In genomic region chr3:50327129-50327528, GRCh38 we compare ENCODE assay signal across 8 cellular contexts. TPM values are rescaled to one million over a fixed set of nuclear protein-coding genes. Genes with fewer than 3 reads are reported as not detected.
DNase-seq lines count a peak whose midpoint lies in the region; ATAC-seq, FAIRE-seq and TF ChIP-seq lines count a peak whose summit lies in the region.

No MANE protein-coding gene starts in this region.

- ATAC-seq in CD8-positive, alpha-beta T cell: no peak
- ATAC-seq in PC-3: no peak
- no peak for ATAC-seq in pancreas
- no peak for ATAC-seq in HG03025 (IDR thresholded peaks at IDR 0.05; ENCODE audit: low FRiP score, unreplicated experiment)
- ATAC-seq in HG03442 (IDR thresholded peaks at IDR 0.05; ENCODE audit: unreplicated experiment): no peak

- CTCF ChIA-PET in CD8-positive, alpha-beta T cell (lab: Charles Lee): interaction anchor here (1.3 to 1.7 kb wide), 5 partner anchors 8 to 81 kb away, joined by 3 to 6 read pairs (median 5); partner anchors contain the start of genes HYAL3 and NAA80
- CTCF ChIA-PET in PC-3 (lab: Charles Lee): interaction anchor here (0.6 to 1.0 kb wide), 3 partner anchors 10 to 973 kb away, joined by 3 to 8 read pairs (median 4); no protein-coding TSS in a partner anchor

- H3K9me2 ChIP-seq in PC-3 (replicated peaks; ENCODE audit: low read length): no peaks in the 10 kb centered on the region

- H3K4me1 ChIP-seq in CD8-positive, alpha-beta T cell (ENCODE audit: insufficient read depth, low read length): peaks cover 25% of the 10 kb centered on the region
- H3K4me1 ChIP-seq in PC-3 (ENCODE audit: insufficient read depth, low read length): peaks cover 10% of the 10 kb centered on the region; the same call in 1 of the 2 replicates
- H3K4me1 ChIP-seq in pancreas: peaks cover 8 to 19% (median 12%) of the 10 kb centered on the region in 3 donors

- H3K27me3 Mint-ChIP-seq in CD8-positive, alpha-beta T cell (ENCODE audit: low read depth): no peaks in the 10 kb centered on the region

- POLR2A ChIA-PET in CD8-positive, alpha-beta T cell (lab: Charles Lee): interaction anchor here (0.8 to 3.6 kb wide), 7 partner anchors 10 to 28 kb away, joined by 3 to 44 read pairs (median 5); partner anchors contain the start of genes HYAL3, NAA80 and RASSF1
- POLR2A ChIA-PET in PC-3 (lab: Charles Lee; ENCODE audit: unreplicated experiment): interaction anchor here (1.7 kb wide), 1 partner anchor 10 kb away, joined by 14 read pairs; no protein-coding TSS in a partner anchor

- peak overlapping the region; percentile 89 for H3K4me3 ChIP-seq in CD8-positive, alpha-beta T cell (ENCODE audit: low read depth, low read length)
- peak overlapping the region; percentile 96 for H3K4me3 ChIP-seq in PC-3 (ENCODE audit: low read length)
- H3K4me3 ChIP-seq in epithelial cell of proximal tubule (ENCODE audit: low read depth, low read length): peak overlapping the region; percentile 98
- peak overlapping the region; percentile 87 to 100 (median 94) for H3K4me3 ChIP-seq in pancreas

- H3F3A ChIP-seq in PC-3 (ENCODE audit: low read length, unreplicated experiment): no peaks in the 10 kb centered on the region

- peak overlapping the region; percentile 80 for H3K27ac ChIP-seq in CD8-positive, alpha-beta T cell (ENCODE audit: low read depth, low read length)
- no peak overlapping the region for H3K27ac ChIP-seq in PC-3 (ENCODE audit: low read length)
- H3K27ac ChIP-seq in pancreas: peak overlapping the region in 1 of 4 donors; percentile 23

- peaks cover 31% of the 10 kb centered on the region for H3K36me3 ChIP-seq in CD8-positive, alpha-beta T cell (ENCODE audit: insufficient read depth, low read length)
- H3K36me3 ChIP-seq in PC-3 (ENCODE audit: low read depth, low read length) (peaks cover 24% of the 10 kb centered on the region; the same call in 1 of the 2 replicates), pancreas (peaks cover 8 to 31% (median 22%) of the 10 kb centered on the region in 3 donors)

- H3K36me3 Mint-ChIP-seq in CD8-positive, alpha-beta T cell: peaks cover 49% of the 10 kb centered on the region

- H3K27me3 ChIP-seq in CD8-positive, alpha-beta T cell (ENCODE audit: insufficient read depth, low read length): no peaks in the 10 kb centered on the region
- H3K27me3 ChIP-seq in PC-3 (ENCODE audit: low read length) (no peaks in the 10 kb centered on the region), pancreas (no peaks in the 10 kb centered on the region)

- H4K20me1 ChIP-seq in PC-3 (ENCODE audit: low read length): no peaks in the 10 kb centered on the region

- intact Hi-C loops in CD8-positive, alpha-beta T cell (cut with DNase I, micrococcal nuclease): no loop called here
- intact Hi-C loops in PC-3 (cut with micrococcal nuclease): no loop called here
- intact Hi-C loops in pancreas (cut with DNase I): loop anchor here in 1 of 3 donors (10.0 kb wide), 1 partner anchor 72 kb away; no protein-coding TSS in a partner anchor

- WGBS in pancreas, 2 donors: 58 to 65% methylated on average over 4 of the region's 4 CpGs

- TF ChIP-seq CTCF in CD8-positive, alpha-beta T cell (IDR thresholded peaks at IDR 0.05): no peak
- TF ChIP-seq CTCF in PC-3 (conservative IDR thresholded peaks at IDR 0.05; ENCODE audit: low read depth, low read length): no peak
- no peak for TF ChIP-seq CTCF in epithelial cell of proximal tubule (conservative IDR thresholded peaks at IDR 0.05; ENCODE audit: low read depth, low read length)
- TF ChIP-seq CTCF in pancreas (IDR thresholded peaks at IDR 0.05): no peak
- TF ChIP-seq CTCF in GM10266 (IDR thresholded peaks at IDR 0.05; ENCODE audit: control insufficient read depth, insufficient read depth, low read depth, missing control alignments): no peak

- H3K9me3 ChIP-seq in CD8-positive, alpha-beta T cell (ENCODE audit: low read length): no peaks in the 10 kb centered on the region
- H3K9me3 ChIP-seq in PC-3 (ENCODE audit: low read length) (no peaks in the 10 kb centered on the region), pancreas (no peaks in the 10 kb centered on the region)

- H3K9ac ChIP-seq in PC-3 (ENCODE audit: low read length): peak overlapping the region; percentile 92

- H3K9me3 Mint-ChIP-seq in CD8-positive, alpha-beta T cell: no peaks in the 10 kb centered on the region

- DNase-seq in CD8-positive, alpha-beta T cell: no peak
- DNase-seq in PC-3: no peak
- no peak for DNase-seq in epithelial cell of proximal tubule (ENCODE audit: low read depth)
- peak in 2 of 6 donors; percentile 27 to 33 for DNase-seq in pancreas
- DNase-seq in GM10266 (ENCODE audit: extremely low spot score): no peak
- DNase-seq in HK-2 (ENCODE audit: unreplicated experiment): no peak

- H2AFZ ChIP-seq in PC-3 (ENCODE audit: low read length): no peak overlapping the region

- peak overlapping the region; percentile 57 for H3K27ac Mint-ChIP-seq in CD8-positive, alpha-beta T cell

- peaks cover 24% of the 10 kb centered on the region for H3K4me1 Mint-ChIP-seq in CD8-positive, alpha-beta T cell (ENCODE audit: low read depth)

- no peak for FAIRE-seq in pancreas (lab: Jason Lieb, UNC)

- TSS peak; percentile 30 for BruUV-seq in PC-3 (replicated peaks; lab: Mats Ljungman, UMichigan)

- peaks cover 22% of the 10 kb centered on the region for H3K79me2 ChIP-seq in PC-3 (ENCODE audit: low read length)

- peak overlapping the region; percentile 78 for H3K4me2 ChIP-seq in PC-3 (ENCODE audit: low read length)

- peak overlapping the region; percentile 94 for H3K4me3 Mint-ChIP-seq in CD8-positive, alpha-beta T cell

RNA-seq across cellular contexts. Expression of gene TUSC2, which starts 0.9 kb away (rescaled TPM):
- 10 to 100 TPM; 23.6 to 23.7 TPM for total RNA-seq in CD8-positive, alpha-beta T cell
- 143 and 156 TPM in 2 replicates for total RNA-seq in PC-3 (2014; rRNA removed)
- total RNA-seq in epithelial cell of proximal tubule: 39.8 and 46.6 TPM in 2 replicates
- total RNA-seq in pancreas: 10 to 100 TPM; 10.2 to 18.7 (median 16.1) TPM
- polyA plus RNA-seq in pancreas: 10 to 100 TPM; 20.8 to 21.8 TPM

RNA-seq across cellular contexts. Expression of gene HYAL2, which starts 4.6 kb away (rescaled TPM):
- under 1 TPM; 0.61 to 0.79 TPM for total RNA-seq in CD8-positive, alpha-beta T cell
- total RNA-seq in PC-3 (2014; rRNA removed) (97.8 and 111 TPM in 2 replicates), epithelial cell of proximal tubule (123 and 145 TPM in 2 replicates), pancreas (10 to 100 TPM in 4 of 6 donors, 1 to 10 TPM in 2; 6.3 to 22.1 (median 13.3) TPM)
- polyA plus RNA-seq in pancreas: 10 to 100 TPM; 28.4 to 39.5 TPM

RNA-seq across cellular contexts. Expression of gene RASSF1, which starts 13.5 kb away (rescaled TPM):
- total RNA-seq in CD8-positive, alpha-beta T cell: 10 to 100 TPM; 88.7 to 89.3 TPM
- total RNA-seq in PC-3 (2014; rRNA removed) (20.0 and 21.4 TPM in 2 replicates), epithelial cell of proximal tubule (27.0 and 31.5 TPM in 2 replicates), pancreas (10 to 100 TPM; 10.3 to 23.0 (median 12.2) TPM)
- polyA plus RNA-seq in pancreas: 10 to 100 TPM; 17.5 to 29.5 TPM

RNA-seq across cellular contexts. Expression of gene ZMYND10, which starts 18.4 kb away (rescaled TPM):
- 1 to 10 TPM; 1.2 to 1.6 TPM for total RNA-seq in CD8-positive, alpha-beta T cell
- total RNA-seq in PC-3 (2014; rRNA removed) (1.6 and 3.9 TPM in 2 replicates), epithelial cell of proximal tubule (0.92 and 3.1 TPM in 2 replicates), pancreas (1 to 10 TPM in 3 of 6 donors, under 1 TPM in 3; 0.35 to 1.3 (median 1.1) TPM)
- 1 to 10 TPM; 5.1 to 8.3 TPM for polyA plus RNA-seq in pancreas

RNA-seq across cellular contexts. Expression of gene NPRL2, which starts 23.4 kb away (rescaled TPM):
- 10 to 100 TPM; 28.7 to 30.9 TPM for total RNA-seq in CD8-positive, alpha-beta T cell
- total RNA-seq in PC-3 (2014; rRNA removed) (40.9 and 56.9 TPM in 2 replicates), epithelial cell of proximal tubule (24.6 and 27.3 TPM in 2 replicates), pancreas (10 to 100 TPM; 17.1 to 29.2 (median 18.6) TPM)
- 10 to 100 TPM; 40.9 to 41.8 TPM for polyA plus RNA-seq in pancreas

Comparison
In these comparisons a context has a peak if more than half of its experiments do, and no peak if none do; other contexts are left out.
1. RNA of gene HYAL2, which starts 4.6 kb away (total RNA-seq): 123 to 145 TPM in epithelial cell of proximal tubule, 97.8 to 111 TPM in PC-3 and 6.3 to 22.1 TPM in pancreas; 0.61 to 0.79 TPM in CD8-positive, alpha-beta T cell; every median in the first group is over 4 times any median in the second.
2. Peak in every context shown above with its lines, with median percentiles within 50 percentile points of each other: H3K4me3 ChIP-seq.